2 cellular contexts compared by ENCODE assay signal in the genomic region with DNA sequence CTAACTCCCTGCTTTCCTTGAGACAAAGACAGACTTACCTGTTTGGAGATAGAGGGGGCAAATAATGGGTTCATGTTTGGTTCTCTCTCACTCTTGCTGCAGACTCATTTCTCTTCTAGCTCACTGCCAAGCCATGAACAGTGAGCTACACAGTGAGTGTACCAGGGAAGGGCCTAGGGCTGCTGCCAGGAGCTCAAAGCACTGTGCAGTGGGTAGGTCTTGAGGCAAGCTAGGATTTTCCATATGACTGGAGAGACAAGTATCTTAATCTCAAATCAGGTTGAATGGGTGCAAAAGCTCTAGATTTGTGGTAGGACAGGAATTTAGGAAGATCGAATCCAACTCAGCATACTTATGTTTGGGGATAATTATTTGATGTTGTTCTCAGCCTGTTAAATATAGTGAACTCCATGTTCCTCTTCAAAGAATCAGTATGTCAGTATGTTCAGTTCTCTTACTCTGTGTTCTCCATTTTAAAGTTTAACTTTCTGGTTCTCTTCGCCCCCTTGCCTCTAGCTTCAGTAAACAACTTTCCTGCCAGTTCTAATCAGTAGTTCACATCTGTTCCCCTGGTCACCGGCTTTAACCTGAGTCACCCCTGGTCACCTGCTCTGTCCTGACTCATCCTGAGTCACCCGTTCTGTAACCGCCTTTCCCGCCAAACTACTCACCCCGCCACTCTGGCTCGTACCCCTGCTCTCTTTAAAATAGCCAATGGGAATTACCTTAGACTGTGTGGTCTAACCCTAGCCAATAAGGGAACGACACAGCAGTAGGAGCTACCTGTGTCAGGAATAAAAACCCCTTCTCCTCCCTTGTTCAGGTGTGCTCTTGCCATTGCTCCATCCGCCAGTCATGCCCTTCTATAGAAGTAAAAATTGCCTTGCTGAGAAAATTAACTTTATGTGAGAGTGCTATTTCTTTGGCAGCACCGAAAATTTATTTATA.
TF ChIP-seq lines count a peak whose summit lies in the region.

No MANE protein-coding gene starts in this region.

TF ChIP-seq in K562, 482 proteins besides CTCF, POLR2A, EP300 and RAD21 (continued from another document):
- TF ChIP-seq, protein P1, sequence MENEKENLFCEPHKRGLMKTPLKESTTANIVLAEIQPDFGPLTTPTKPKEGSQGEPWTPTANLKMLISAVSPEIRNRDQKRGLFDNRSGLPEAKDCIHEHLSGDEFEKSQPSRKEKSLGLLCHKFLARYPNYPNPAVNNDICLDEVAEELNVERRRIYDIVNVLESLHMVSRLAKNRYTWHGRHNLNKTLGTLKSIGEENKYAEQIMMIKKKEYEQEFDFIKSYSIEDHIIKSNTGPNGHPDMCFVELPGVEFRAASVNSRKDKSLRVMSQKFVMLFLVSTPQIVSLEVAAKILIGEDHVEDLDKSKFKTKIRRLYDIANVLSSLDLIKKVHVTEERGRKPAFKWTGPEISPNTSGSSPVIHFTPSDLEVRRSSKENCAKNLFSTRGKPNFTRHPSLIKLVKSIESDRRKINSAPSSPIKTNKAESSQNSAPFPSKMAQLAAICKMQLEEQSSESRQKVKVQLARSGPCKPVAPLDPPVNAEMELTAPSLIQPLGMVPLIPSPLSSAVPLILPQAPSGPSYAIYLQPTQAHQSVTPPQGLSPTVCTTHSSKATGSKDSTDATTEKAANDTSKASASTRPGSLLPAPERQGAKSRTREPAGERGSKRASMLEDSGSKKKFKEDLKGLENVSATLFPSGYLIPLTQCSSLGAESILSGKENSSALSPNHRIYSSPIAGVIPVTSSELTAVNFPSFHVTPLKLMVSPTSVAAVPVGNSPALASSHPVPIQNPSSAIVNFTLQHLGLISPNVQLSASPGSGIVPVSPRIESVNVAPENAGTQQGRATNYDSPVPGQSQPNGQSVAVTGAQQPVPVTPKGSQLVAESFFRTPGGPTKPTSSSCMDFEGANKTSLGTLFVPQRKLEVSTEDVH (IDR thresholded peaks at IDR 0.05; ENCODE audit: low read depth, partially characterized antibody), result peak; percentile 91
- peak; percentile 86; the same call in 1 of the 2 replicates for TF ChIP-seq CC2D1A (IDR thresholded peaks at IDR 0.05)
- TF ChIP-seq ZC3H11A (IDR thresholded peaks at IDR 0.05; ENCODE audit: low read depth, low read length), result no peak
- TF ChIP-seq LEF1 (IDR thresholded peaks at IDR 0.05), result peak; percentile 70
- TF ChIP-seq MAFK (IDR thresholded peaks at IDR 0.05; ENCODE audit: low read length), result peak; percentile 37; the same call in 1 of the 2 replicates
- peak; percentile 97 for TF ChIP-seq JUND (IDR thresholded peaks at IDR 0.05; ENCODE audit: borderline replicate concordance, low read depth, low read length)
- TF ChIP-seq JUND (tag; IDR thresholded peaks at IDR 0.05; ENCODE audit: borderline replicate concordance, low read depth, low read length), result peak; percentile 97; the same call in 2 of the 3 replicates

TF ChIP-seq in HepG2, 621 proteins besides CTCF, POLR2A, EP300 and RAD21 (continued from another document and continues in another):
- TF ChIP-seq, protein P2, sequence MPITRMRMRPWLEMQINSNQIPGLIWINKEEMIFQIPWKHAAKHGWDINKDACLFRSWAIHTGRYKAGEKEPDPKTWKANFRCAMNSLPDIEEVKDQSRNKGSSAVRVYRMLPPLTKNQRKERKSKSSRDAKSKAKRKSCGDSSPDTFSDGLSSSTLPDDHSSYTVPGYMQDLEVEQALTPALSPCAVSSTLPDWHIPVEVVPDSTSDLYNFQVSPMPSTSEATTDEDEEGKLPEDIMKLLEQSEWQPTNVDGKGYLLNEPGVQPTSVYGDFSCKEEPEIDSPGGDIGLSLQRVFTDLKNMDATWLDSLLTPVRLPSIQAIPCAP (CRISPR knock-in tag; IDR thresholded peaks at IDR 0.05; ENCODE audit: low read depth), result no peak
- TF ChIP-seq ZNF598 (CRISPR knock-in tag; IDR thresholded peaks at IDR 0.05; ENCODE audit: borderline replicate concordance) (no peak), ZNF597 (CRISPR knock-in tag; IDR thresholded peaks at IDR 0.05) (no peak), NRL (CRISPR knock-in tag; IDR thresholded peaks at IDR 0.05; ENCODE audit: borderline replicate concordance) (no peak), UBTF (CRISPR knock-in tag; IDR thresholded peaks at IDR 0.05) (no peak), ZGPAT (CRISPR knock-in tag; IDR thresholded peaks at IDR 0.05) (no peak), TEAD2 (CRISPR knock-in tag; IDR thresholded peaks at IDR 0.05) (no peak), RARG (CRISPR knock-in tag; IDR thresholded peaks at IDR 0.05; ENCODE audit: low read depth) (no peak), IKZF1 (IDR thresholded peaks at IDR 0.05) (no peak), MAZ (IDR thresholded peaks at IDR 0.05; ENCODE audit: borderline replicate concordance, low read depth, low read length) (no peak), MAZ (CRISPR knock-in tag; IDR thresholded peaks at IDR 0.05; ENCODE audit: low read depth) (no peak), ZFP62 (CRISPR knock-in tag; IDR thresholded peaks at IDR 0.05) (no peak), ZNF670 (CRISPR knock-in tag; IDR thresholded peaks at IDR 0.05; ENCODE audit: borderline replicate concordance) (no peak), HOXA5 (CRISPR knock-in tag; IDR thresholded peaks at IDR 0.05) (no peak), TOE1 (CRISPR knock-in tag; IDR thresholded peaks at IDR 0.05) (no peak), MTF2 (CRISPR knock-in tag; IDR thresholded peaks at IDR 0.05; ENCODE audit: borderline replicate concordance) (no peak), ZFY (CRISPR knock-in tag; IDR thresholded peaks at IDR 0.05) (no peak), NFYC (CRISPR knock-in tag; IDR thresholded peaks at IDR 0.05) (peak; percentile 37), AKAP8 (CRISPR knock-in tag; IDR thresholded peaks at IDR 0.05) (no peak), MZF1 (CRISPR knock-in tag; IDR thresholded peaks at IDR 0.05; ENCODE audit: borderline replicate concordance) (no peak), SIN3B (IDR thresholded peaks at IDR 0.05; ENCODE audit: low read length) (no peak), ZNF513 (CRISPR knock-in tag; conservative IDR thresholded peaks at IDR 0.05) (no peak), ZNF737 (CRISPR knock-in tag; IDR thresholded peaks at IDR 0.05; ENCODE audit: borderline replicate concordance) (no peak), ZNF143 (CRISPR knock-in tag; IDR thresholded peaks at IDR 0.05) (no peak), ZKSCAN8 (CRISPR knock-in tag; IDR thresholded peaks at IDR 0.05; ENCODE audit: borderline replicate concordance) (no peak), GLI4 (CRISPR knock-in tag; IDR thresholded peaks at IDR 0.05; ENCODE audit: borderline replicate concordance) (no peak), SP5 (CRISPR knock-in tag; IDR thresholded peaks at IDR 0.05; ENCODE audit: borderline replicate concordance, low read depth) (no peak), MAFF (IDR thresholded peaks at IDR 0.05; ENCODE audit: low read depth, low read length) (peak; percentile 3; the same call in 1 of the 2 replicates), ZSCAN22 (CRISPR knock-in tag; IDR thresholded peaks at IDR 0.05) (no peak)
- TF ChIP-seq, protein P3, sequence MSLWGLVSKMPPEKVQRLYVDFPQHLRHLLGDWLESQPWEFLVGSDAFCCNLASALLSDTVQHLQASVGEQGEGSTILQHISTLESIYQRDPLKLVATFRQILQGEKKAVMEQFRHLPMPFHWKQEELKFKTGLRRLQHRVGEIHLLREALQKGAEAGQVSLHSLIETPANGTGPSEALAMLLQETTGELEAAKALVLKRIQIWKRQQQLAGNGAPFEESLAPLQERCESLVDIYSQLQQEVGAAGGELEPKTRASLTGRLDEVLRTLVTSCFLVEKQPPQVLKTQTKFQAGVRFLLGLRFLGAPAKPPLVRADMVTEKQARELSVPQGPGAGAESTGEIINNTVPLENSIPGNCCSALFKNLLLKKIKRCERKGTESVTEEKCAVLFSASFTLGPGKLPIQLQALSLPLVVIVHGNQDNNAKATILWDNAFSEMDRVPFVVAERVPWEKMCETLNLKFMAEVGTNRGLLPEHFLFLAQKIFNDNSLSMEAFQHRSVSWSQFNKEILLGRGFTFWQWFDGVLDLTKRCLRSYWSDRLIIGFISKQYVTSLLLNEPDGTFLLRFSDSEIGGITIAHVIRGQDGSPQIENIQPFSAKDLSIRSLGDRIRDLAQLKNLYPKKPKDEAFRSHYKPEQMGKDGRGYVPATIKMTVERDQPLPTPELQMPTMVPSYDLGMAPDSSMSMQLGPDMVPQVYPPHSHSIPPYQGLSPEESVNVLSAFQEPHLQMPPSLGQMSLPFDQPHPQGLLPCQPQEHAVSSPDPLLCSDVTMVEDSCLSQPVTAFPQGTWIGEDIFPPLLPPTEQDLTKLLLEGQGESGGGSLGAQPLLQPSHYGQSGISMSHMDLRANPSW (CRISPR knock-in tag; IDR thresholded peaks at IDR 0.05; ENCODE audit: borderline replicate concordance), result no peak
- TF ChIP-seq, protein P4, sequence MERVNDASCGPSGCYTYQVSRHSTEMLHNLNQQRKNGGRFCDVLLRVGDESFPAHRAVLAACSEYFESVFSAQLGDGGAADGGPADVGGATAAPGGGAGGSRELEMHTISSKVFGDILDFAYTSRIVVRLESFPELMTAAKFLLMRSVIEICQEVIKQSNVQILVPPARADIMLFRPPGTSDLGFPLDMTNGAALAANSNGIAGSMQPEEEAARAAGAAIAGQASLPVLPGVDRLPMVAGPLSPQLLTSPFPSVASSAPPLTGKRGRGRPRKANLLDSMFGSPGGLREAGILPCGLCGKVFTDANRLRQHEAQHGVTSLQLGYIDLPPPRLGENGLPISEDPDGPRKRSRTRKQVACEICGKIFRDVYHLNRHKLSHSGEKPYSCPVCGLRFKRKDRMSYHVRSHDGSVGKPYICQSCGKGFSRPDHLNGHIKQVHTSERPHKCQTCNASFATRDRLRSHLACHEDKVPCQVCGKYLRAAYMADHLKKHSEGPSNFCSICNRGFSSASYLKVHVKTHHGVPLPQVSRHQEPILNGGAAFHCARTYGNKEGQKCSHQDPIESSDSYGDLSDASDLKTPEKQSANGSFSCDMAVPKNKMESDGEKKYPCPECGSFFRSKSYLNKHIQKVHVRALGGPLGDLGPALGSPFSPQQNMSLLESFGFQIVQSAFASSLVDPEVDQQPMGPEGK (CRISPR knock-in tag; IDR thresholded peaks at IDR 0.05), result no peak
- TF ChIP-seq, protein P5, sequence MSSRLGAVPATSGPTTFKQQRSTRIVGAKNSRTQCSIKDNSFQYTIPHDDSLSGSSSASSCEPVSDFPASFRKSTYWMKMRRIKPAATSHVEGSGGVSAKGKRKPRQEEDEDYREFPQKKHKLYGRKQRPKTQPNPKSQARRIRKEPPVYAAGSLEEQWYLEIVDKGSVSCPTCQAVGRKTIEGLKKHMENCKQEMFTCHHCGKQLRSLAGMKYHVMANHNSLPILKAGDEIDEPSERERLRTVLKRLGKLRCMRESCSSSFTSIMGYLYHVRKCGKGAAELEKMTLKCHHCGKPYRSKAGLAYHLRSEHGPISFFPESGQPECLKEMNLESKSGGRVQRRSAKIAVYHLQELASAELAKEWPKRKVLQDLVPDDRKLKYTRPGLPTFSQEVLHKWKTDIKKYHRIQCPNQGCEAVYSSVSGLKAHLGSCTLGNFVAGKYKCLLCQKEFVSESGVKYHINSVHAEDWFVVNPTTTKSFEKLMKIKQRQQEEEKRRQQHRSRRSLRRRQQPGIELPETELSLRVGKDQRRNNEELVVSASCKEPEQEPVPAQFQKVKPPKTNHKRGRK (CRISPR knock-in tag; IDR thresholded peaks at IDR 0.05), result no peak
